In genomic region chr10:113520606-113521481, GRCh38 we compare ENCODE assay signal across 9 cellular contexts. TPM values are rescaled to one million over a fixed set of nuclear protein-coding genes. Genes with fewer than 3 reads are reported as not detected.
DNase-seq lines count a peak whose midpoint lies in the region; ATAC-seq, FAIRE-seq and TF ChIP-seq lines count a peak whose summit lies in the region.
"Had no signal": no experiment of that assay in that cellular context is flagged by ENCODE, and none has a peak within 500 bp of the region (broad histone marks: within the 10 kb centered on the region; RNA-seq: fewer than 3 reads in every experiment).

No MANE protein-coding gene starts in this region.

- DNase-seq in NCI-H526 (lab: John Stamatoyannopoulos, UW) (peak; percentile 9 to 65), NCI-H526 treated with DMSO at 0.1 percent for 48 hours (lab: John Stamatoyannopoulos, UW) (no peak), MM.1S (peak; percentile 43), SKM-1 (lab: John Stamatoyannopoulos, UW; ENCODE audit: unreplicated experiment) (peak; percentile 40), epidermal melanocyte (ENCODE audit: insufficient read length, low spot score) (peak; percentile 80), mesenteric fat pad (ENCODE audit: low spot score) (peak; percentile 49), urothelium cell line (ENCODE audit: low spot score) (peak; percentile 73)

- peak; percentile 78 for ATAC-seq in GM21723 (IDR thresholded peaks at IDR 0.05; ENCODE audit: unreplicated experiment)

- no peak overlapping the region for H3K4me3 ChIP-seq in MM.1S (ENCODE audit: low read length)

- FAIRE-seq in urothelium cell line (lab: Jason Lieb, UNC) = no peak
- FAIRE-seq: colon had no signal

- no peaks in the 10 kb centered on the region for H4K20me1 ChIP-seq in MM.1S (ENCODE audit: insufficient read depth, low read length)

- no peaks in the 10 kb centered on the region for H3K27me3 ChIP-seq in MM.1S (replicated peaks; ENCODE audit: insufficient read depth, low read length)

- H3K36me3 ChIP-seq in MM.1S (replicated peaks; ENCODE audit: insufficient read depth, low read length) = no peaks in the 10 kb centered on the region

- H3K9ac ChIP-seq in MM.1S (ENCODE audit: low read length) = no peak overlapping the region

- no peaks in the 10 kb centered on the region for H3F3A ChIP-seq in MM.1S (ENCODE audit: insufficient read depth, low read length)

- peak; percentile 93 for TF ChIP-seq CTCF in MM.1S (IDR thresholded peaks at IDR 0.05; ENCODE audit: low read length)

- H3K27ac ChIP-seq in MM.1S (ENCODE audit: low read length) = no peak overlapping the region

- no peaks in the 10 kb centered on the region for H3K79me2 ChIP-seq in MM.1S (ENCODE audit: low read length)

- no peaks in the 10 kb centered on the region for H3K4me1 ChIP-seq in MM.1S (ENCODE audit: low read length)

- no peak overlapping the region for H3K4me2 ChIP-seq in MM.1S (ENCODE audit: low read depth, low read length)

- no peaks in the 10 kb centered on the region for H3K9me3 ChIP-seq in MM.1S (replicated peaks; ENCODE audit: insufficient read depth, low read length)

- H3K9me2 ChIP-seq in MM.1S (replicated peaks; ENCODE audit: insufficient read depth, low read length) = no peaks in the 10 kb centered on the region

- H2AFZ ChIP-seq in MM.1S (ENCODE audit: low read length) = no peak overlapping the region

RNA-seq across cellular contexts. Expression of gene HABP2, which starts 32.0 kb away (rescaled TPM):
- total RNA-seq in mesenteric fat pad = not detected
